Comparison of ENCODE assay signal across 8 cellular contexts in the genomic region with DNA sequence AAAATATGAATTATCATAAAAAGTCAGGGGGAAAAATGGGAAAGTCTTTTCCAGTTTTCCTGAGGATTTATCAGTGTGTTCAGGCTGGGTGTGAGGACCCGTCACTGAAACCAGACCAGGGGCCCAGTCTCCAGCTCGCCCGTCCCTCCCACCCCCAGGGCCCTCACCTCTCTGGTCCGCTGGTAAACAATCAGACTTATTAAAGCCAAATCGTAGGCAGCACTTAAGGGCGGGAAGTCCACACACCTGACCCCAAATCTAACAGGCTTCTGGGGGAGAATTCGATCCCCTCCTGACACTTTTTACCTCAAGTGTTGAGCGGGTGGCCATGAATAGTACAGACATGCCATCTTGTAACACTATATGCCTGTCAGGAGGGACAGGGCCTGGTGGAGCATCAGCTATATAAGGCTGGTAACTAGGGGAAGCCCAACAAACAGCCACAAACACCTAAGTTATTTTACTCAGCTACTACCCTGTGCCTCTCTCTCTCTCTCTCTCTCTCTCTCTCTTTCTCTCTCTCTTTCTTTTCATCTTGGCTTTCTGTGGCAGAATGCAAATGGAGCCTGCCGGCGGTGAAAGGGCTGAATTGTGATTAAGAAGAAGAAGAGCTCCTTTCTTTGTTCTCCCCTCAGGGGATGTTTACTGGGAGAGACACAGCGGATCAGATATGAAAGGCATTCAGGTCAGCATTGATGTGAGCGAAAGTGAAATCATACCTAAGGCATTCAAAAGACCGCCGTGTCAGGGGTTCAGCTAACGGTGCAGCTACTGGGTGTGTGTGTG. TPM values are rescaled to one million over a fixed set of nuclear protein-coding genes. Genes with fewer than 3 reads are reported as not detected.
DNase-seq lines count a peak whose midpoint lies in the region; ATAC-seq, FAIRE-seq and TF ChIP-seq lines count a peak whose summit lies in the region.

No MANE protein-coding gene starts in this region.

- no peak for TF ChIP-seq CTCF in GM06990 (IDR thresholded peaks at IDR 0.05; ENCODE audit: insufficient read depth, low read length, poor library complexity, severe bottlenecking)
- no peak for TF ChIP-seq CTCF in kidney (IDR thresholded peaks at IDR 0.05; ENCODE audit: borderline replicate concordance, extremely low read depth, insufficient read depth)

- peaks cover 9% of the 10 kb centered on the region for H3K27me3 ChIP-seq in GM06990 (replicated peaks; ENCODE audit: control insufficient read depth, insufficient read depth, low read length)
- H3K27me3 ChIP-seq in HUES6 (ENCODE audit: control insufficient read depth, insufficient read depth, low read length) = peaks cover 62% of the 10 kb centered on the region
- peaks cover 7 to 17% of the 10 kb centered on the region in 2 donors for H3K27me3 ChIP-seq in stomach smooth muscle (ENCODE audit: control insufficient read depth in 1 of 2, insufficient read depth in 2 of 2, low read length in 2 of 2)

- peak; percentile 82 for ATAC-seq in GM21447 (IDR thresholded peaks at IDR 0.05; ENCODE audit: unreplicated experiment)

- peak overlapping the region; percentile 41 for H3K4me3 ChIP-seq in GM06990 (replicated peaks; ENCODE audit: low read depth, low read length)
- peak overlapping the region; percentile 42 for H3K4me3 ChIP-seq in HUES6 (ENCODE audit: low read depth, low read length)
- H3K4me3 ChIP-seq in kidney (ENCODE audit: low read length in 2 of 2) = peak overlapping the region; percentile 20 to 61
- H3K4me3 ChIP-seq in stomach smooth muscle (ENCODE audit: low read length in 2 of 2) = peak overlapping the region in 1 of 2 donors; percentile 52

- FAIRE-seq in kidney (lab: Jason Lieb, UNC) = no peak

- H3K36me3 ChIP-seq in GM06990 (ENCODE audit: control insufficient read depth, insufficient read depth, low read length) (no peaks in the 10 kb centered on the region), HUES6 (ENCODE audit: control insufficient read depth, insufficient read depth, low read length) (no peaks in the 10 kb centered on the region), kidney (ENCODE audit: control insufficient read depth in 1 of 2, insufficient read depth in 2 of 2, low read length in 2 of 2) (no peaks in the 10 kb centered on the region), stomach smooth muscle (ENCODE audit: control insufficient read depth in 2 of 2, insufficient read depth in 2 of 2, low read length in 2 of 2) (no peaks in the 10 kb centered on the region)

- intact Hi-C loops in kidney (cut with DNase I) = no loop called here

- H3K4me1 ChIP-seq in HUES6 (ENCODE audit: control insufficient read depth, insufficient read depth, low read length) (peaks cover 86% of the 10 kb centered on the region), kidney (ENCODE audit: control insufficient read depth in 1 of 2, insufficient read depth in 1 of 2, low read depth in 1 of 2, low read length in 2 of 2) (peaks cover 11 to 34% of the 10 kb centered on the region in 2 donors), stomach smooth muscle (ENCODE audit: control insufficient read depth, insufficient read depth, low read length) (peaks cover 3% of the 10 kb centered on the region)

- H3K9me3 ChIP-seq in HUES6 (ENCODE audit: control insufficient read depth, insufficient read depth, low read depth, low read length) (no peaks in the 10 kb centered on the region), kidney (ENCODE audit: control insufficient read depth in 1 of 2, low read length in 2 of 2) (no peaks in the 10 kb centered on the region), stomach smooth muscle (ENCODE audit: control insufficient read depth in 2 of 2, low read length in 2 of 2) (no peaks in the 10 kb centered on the region)

- H3K27ac ChIP-seq in HUES6 (ENCODE audit: low read depth, low read length) (peak overlapping the region; percentile 52; the same call in 1 of the 2 replicates), kidney (ENCODE audit: low read depth in 2 of 2, low read length in 2 of 2) (peak overlapping the region; percentile 62 to 75), stomach smooth muscle (ENCODE audit: low read length) (peak overlapping the region; percentile 37)

- peak overlapping the region; percentile 72 for H3K9ac ChIP-seq in HUES6 (ENCODE audit: low read length)
- H3K9ac ChIP-seq in kidney (ENCODE audit: low read length in 2 of 2) = peak overlapping the region in 1 of 2 donors; percentile 53
- H3K9ac ChIP-seq in stomach smooth muscle (ENCODE audit: low read length in 2 of 2) = peak overlapping the region; percentile 13 to 78

- no peak for DNase-seq in GM06990 (ENCODE audit: extremely low read depth, insufficient read length)
- DNase-seq in astrocyte of the hippocampus (ENCODE audit: low read depth, low spot score) = peak; percentile 85
- DNase-seq in kidney = peak; percentile 51
- DNase-seq in effector CD8-positive, alpha-beta T cell (lab: John Stamatoyannopoulos, UW) = no peak
- no peak for DNase-seq in cerebellum (ENCODE audit: low spot score)

RNA-seq across cellular contexts. Expression of a gene that starts 9.5 kb away (rescaled TPM):
- total RNA-seq in kidney (136 TPM), cerebellum (107 TPM)
- polyA plus RNA-seq in kidney (ENCODE audit: insufficient read depth, low read depth, low replicate concordance) = 8.3 TPM

Comparison
In these comparisons a context has a peak if more than half of its experiments do, and no peak if none do; other contexts are left out.
1. DNase-seq: peak in astrocyte of the hippocampus (single experiment) and kidney (single experiment); none in GM06990 (single experiment), effector CD8-positive, alpha-beta T cell (single experiment) and cerebellum (single experiment).
2. Peak in every context shown above with its lines, with median percentiles within 50 percentile points of each other: H3K27ac ChIP-seq.